Comparison of ENCODE assay signal across 8 cellular contexts in the genomic region with DNA sequence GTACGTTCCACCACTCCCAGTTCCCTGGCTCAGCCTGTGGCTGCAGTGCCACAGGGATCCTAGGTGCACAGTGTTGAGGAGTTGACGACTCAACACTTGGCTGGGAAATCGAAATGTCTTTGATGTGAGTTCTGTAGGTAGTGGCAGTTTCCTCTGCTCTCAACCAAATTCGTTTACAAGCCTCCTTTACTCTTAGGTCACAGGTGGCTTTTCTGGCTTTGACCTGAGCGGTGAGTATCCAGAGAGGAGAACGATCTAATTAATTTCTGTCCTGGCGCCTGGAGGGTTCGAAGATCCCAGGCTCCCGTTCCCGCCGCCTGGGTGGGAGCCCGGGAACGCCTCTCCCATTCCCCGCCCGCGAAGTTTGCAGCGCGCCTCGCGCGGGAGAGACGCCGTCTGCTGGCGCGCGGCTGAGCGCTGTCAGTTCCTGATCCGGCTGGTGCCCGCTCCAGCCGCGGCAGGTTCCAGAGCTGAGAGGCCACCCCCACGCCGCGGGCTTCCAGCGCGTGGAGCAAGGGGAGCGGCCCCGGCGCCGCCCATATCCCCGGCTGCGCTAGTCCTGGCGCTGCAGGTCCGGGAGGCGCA. TPM values are rescaled to one million over a fixed set of nuclear protein-coding genes. Genes with fewer than 3 reads are reported as not detected.
DNase-seq lines count a peak whose midpoint lies in the region; ATAC-seq and TF ChIP-seq lines count a peak whose summit lies in the region.

A gene with protein sequence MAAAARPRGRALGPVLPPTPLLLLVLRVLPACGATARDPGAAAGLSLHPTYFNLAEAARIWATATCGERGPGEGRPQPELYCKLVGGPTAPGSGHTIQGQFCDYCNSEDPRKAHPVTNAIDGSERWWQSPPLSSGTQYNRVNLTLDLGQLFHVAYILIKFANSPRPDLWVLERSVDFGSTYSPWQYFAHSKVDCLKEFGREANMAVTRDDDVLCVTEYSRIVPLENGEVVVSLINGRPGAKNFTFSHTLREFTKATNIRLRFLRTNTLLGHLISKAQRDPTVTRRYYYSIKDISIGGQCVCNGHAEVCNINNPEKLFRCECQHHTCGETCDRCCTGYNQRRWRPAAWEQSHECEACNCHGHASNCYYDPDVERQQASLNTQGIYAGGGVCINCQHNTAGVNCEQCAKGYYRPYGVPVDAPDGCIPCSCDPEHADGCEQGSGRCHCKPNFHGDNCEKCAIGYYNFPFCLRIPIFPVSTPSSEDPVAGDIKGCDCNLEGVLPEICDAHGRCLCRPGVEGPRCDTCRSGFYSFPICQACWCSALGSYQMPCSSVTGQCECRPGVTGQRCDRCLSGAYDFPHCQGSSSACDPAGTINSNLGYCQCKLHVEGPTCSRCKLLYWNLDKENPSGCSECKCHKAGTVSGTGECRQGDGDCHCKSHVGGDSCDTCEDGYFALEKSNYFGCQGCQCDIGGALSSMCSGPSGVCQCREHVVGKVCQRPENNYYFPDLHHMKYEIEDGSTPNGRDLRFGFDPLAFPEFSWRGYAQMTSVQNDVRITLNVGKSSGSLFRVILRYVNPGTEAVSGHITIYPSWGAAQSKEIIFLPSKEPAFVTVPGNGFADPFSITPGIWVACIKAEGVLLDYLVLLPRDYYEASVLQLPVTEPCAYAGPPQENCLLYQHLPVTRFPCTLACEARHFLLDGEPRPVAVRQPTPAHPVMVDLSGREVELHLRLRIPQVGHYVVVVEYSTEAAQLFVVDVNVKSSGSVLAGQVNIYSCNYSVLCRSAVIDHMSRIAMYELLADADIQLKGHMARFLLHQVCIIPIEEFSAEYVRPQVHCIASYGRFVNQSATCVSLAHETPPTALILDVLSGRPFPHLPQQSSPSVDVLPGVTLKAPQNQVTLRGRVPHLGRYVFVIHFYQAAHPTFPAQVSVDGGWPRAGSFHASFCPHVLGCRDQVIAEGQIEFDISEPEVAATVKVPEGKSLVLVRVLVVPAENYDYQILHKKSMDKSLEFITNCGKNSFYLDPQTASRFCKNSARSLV (N-terminal part only) (plus strand): TSS at position 423 of the 585 bp plus-strand sequence. CDS start 231 bp downstream, outside the sequence.

- peaks cover 55% of the 10 kb centered on the region for H3K27me3 Mint-ChIP-seq in T-helper 2 cell treated with Interferon-gamma antibody and Interleukin-4, amounts not matched to agents 5 μg/mL and 100 μg/mL, for 36 hours (ENCODE audit: low read depth)

- DNase-seq in Daoy (ENCODE audit: low read depth) (peak; percentile 57), HuH-7 (ENCODE audit: low spot score) (peak; percentile 55), cardiac fibroblast (ENCODE audit: low read depth in 2 of 2) (peak; percentile 24 to 35), kidney epithelial cell (ENCODE audit: low read depth) (no peak), NCI-H446 treated with DMSO at 0.1 percent for 48 hours (lab: John Stamatoyannopoulos, UW) (no peak)
- peak; percentile 16 for DNase-seq in T-helper 2 cell treated with Interferon-gamma antibody and Interleukin-4, amounts not matched to agents 5 μg/mL and 100 μg/mL, for 36 hours (ENCODE audit: low spot score)
- peak; percentile 57 for DNase-seq in stimulated activated CD4-positive, alpha-beta T cell treated with anti-CD3 and anti-CD28 coated beads, Interleukin-15, amount 100 ng/mL, for 24 hours

- H3K36me3 ChIP-seq in kidney epithelial cell (ENCODE audit: control insufficient read depth, insufficient read depth, low read length) = no peaks in the 10 kb centered on the region

- H3K4me1 Mint-ChIP-seq in T-helper 2 cell treated with Interferon-gamma antibody and Interleukin-4, amounts not matched to agents 5 μg/mL and 100 μg/mL, for 36 hours (ENCODE audit: low read depth) = peaks cover 5% of the 10 kb centered on the region

- no peak for ATAC-seq in GM19467 (IDR thresholded peaks at IDR 0.05; ENCODE audit: unreplicated experiment)

- H3K9me3 Mint-ChIP-seq in T-helper 2 cell treated with Interferon-gamma antibody and Interleukin-4, amounts not matched to agents 5 μg/mL and 100 μg/mL, for 36 hours = no peaks in the 10 kb centered on the region

- no peak within 1 kb of the TSS for H3K27ac Mint-ChIP-seq in T-helper 2 cell treated with Interferon-gamma antibody and Interleukin-4, amounts not matched to agents 5 μg/mL and 100 μg/mL, for 36 hours

- TF ChIP-seq CTCF in cardiac fibroblast (IDR thresholded peaks at IDR 0.05; ENCODE audit: low read depth, low read length) (peak; percentile 13), kidney epithelial cell (IDR thresholded peaks at IDR 0.05; ENCODE audit: insufficient read depth, low read length, poor library complexity, severe bottlenecking) (peak; percentile 32)

- no peaks in the 10 kb centered on the region for H3K27me3 ChIP-seq in kidney epithelial cell (ENCODE audit: control insufficient read depth, insufficient read depth, low read length)

- peak within 1 kb of the TSS; percentile 40 to 47 for H3K4me3 ChIP-seq in cardiac fibroblast (replicated peaks in 1 of 2; ENCODE audit: low read depth in 2 of 2, low read length in 2 of 2)
- peak within 1 kb of the TSS; percentile 53 for H3K4me3 ChIP-seq in kidney epithelial cell (ENCODE audit: low read depth, low read length)

- H3K36me3 Mint-ChIP-seq in T-helper 2 cell treated with Interferon-gamma antibody and Interleukin-4, amounts not matched to agents 5 μg/mL and 100 μg/mL, for 36 hours (ENCODE audit: low read depth) = no peaks in the 10 kb centered on the region

- H3K4me3 Mint-ChIP-seq in T-helper 2 cell treated with Interferon-gamma antibody and Interleukin-4, amounts not matched to agents 5 μg/mL and 100 μg/mL, for 36 hours = peak within 1 kb of the TSS; percentile 54

RNA-seq across cellular contexts. Expression of the gene that starts here (rescaled TPM):
- total RNA-seq in Daoy (2014; rRNA removed; shearing (Covaris generic)) = 1.4 and 5.9 TPM in 2 replicates
- 126 TPM in 2 replicates for total RNA-seq in kidney epithelial cell

Comparison
In these comparisons a context has a peak if more than half of its experiments do, and no peak if none do; other contexts are left out.
1. RNA of the gene that starts here (total RNA-seq): 126 TPM in kidney epithelial cell; 1.4 to 5.9 TPM in Daoy; every median in the first group is over 10 times any median in the second.
2. DNase-seq: peak in Daoy (single experiment), HuH-7 (single experiment), T-helper 2 cell treated with Interferon-gamma antibody and Interleukin-4, amounts not matched to agents 5 μg/mL and 100 μg/mL, for 36 hours (single experiment), cardiac fibroblast (2 of 2) and stimulated activated CD4-positive, alpha-beta T cell treated with anti-CD3 and anti-CD28 coated beads, Interleukin-15, amount 100 ng/mL, for 24 hours (single experiment); none in kidney epithelial cell (single experiment) and NCI-H446 treated with DMSO at 0.1 percent for 48 hours (single experiment).